In the genomic region with DNA sequence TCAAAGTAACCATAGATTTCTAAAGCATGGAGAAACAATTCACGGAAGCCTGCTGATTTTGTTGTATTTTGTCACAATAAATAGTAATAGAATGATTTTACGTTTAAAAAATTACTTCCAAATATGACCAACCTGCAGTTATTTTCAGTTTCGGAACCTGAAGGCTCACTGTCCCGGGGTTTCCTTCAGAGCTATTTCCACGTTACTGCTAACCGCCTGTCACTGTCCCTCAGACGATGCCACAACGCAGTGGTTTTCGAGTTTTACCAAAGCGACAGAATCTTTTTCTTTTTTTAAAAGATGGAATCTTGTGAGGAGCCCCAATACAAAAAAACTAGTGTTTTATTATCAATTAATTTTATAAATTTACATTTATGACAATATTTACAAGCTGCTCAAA, we compare ENCODE assay signal across 10 cellular contexts.
"Had no signal": no experiment of that assay in that cellular context is flagged by ENCODE, and none has a peak within 500 bp of the region (broad histone marks: within the 10 kb centered on the region; RNA-seq: fewer than 3 reads in every experiment).

No MANE protein-coding gene starts in this region.

- H3K27ac Mint-ChIP-seq: HFFc6, IgD-negative memory B cell had no signal

- H3K36me3 ChIP-seq: HAP-1 had no signal

- H3K27ac ChIP-seq: GM23248, HL-60 had no signal

- H3K9ac ChIP-seq: GM23248 had no signal

- H3K9me3 ChIP-seq: HAP-1 had no signal

- H3K4me1 ChIP-seq: HAP-1 had no signal

- H3K4me3 Mint-ChIP-seq: HFFc6, IgD-negative memory B cell had no signal

- H3K9me3 Mint-ChIP-seq: HFFc6 had no signal

- H3K4me3 ChIP-seq: GM23248, HAP-1 had no signal

- H2AFZ ChIP-seq: GM23248 had no signal

- ATAC-seq: HCT116, HepG2 had no signal

- H3K4me1 Mint-ChIP-seq: IgD-negative memory B cell had no signal

- DNase-seq: GM23248, GOT3, H7, HFFc6, KBM-7 had no signal
